ENCODE assay signal across 8 cellular contexts in genomic region chr10:27240891-27241639, GRCh38. TPM values are rescaled to one million over a fixed set of nuclear protein-coding genes. Genes with fewer than 3 reads are reported as not detected.
DNase-seq lines count a peak whose midpoint lies in the region; ATAC-seq and TF ChIP-seq lines count a peak whose summit lies in the region.

No MANE protein-coding gene starts in this region.

- peak overlapping the region; percentile 76 for H2AFZ ChIP-seq in KMS-11 (ENCODE audit: low read depth)

- peak overlapping the region; percentile 100 for H3K27ac Mint-ChIP-seq in activated CD4-positive, alpha-beta memory T cell treated with anti-CD3 and anti-CD28 coated beads for 36 hours
- H3K27ac Mint-ChIP-seq in naive thymus-derived CD4-positive, alpha-beta T cell: peak overlapping the region; percentile 93 to 100 (median 97)

- H3K4me2 ChIP-seq in KMS-11: peak overlapping the region; percentile 75

- peaks cover 21% of the 10 kb centered on the region for H3K79me2 ChIP-seq in KMS-11 (ENCODE audit: insufficient read depth, low read depth)

- POLR2A ChIA-PET in activated CD4-positive, alpha-beta memory T cell treated with anti-CD3 and anti-CD28 coated beads for 36 hours (lab: Charles Lee): interaction anchor here (0.5 to 2.4 kb wide), 3 partner anchors 87 to 695 kb away, joined by 3 to 17 read pairs (median 5); partner anchors contain the start of genes MASTL and YME1L1
- POLR2A ChIA-PET in naive thymus-derived CD4-positive, alpha-beta T cell (lab: Charles Lee): interaction anchor here (0.9 to 2.6 kb wide), 5 partner anchors 11 to 263 kb away, joined by 4 to 21 read pairs (median 6); partner anchors contain the start of genes MASTL, RAB18 and YME1L1

- no peak overlapping the region for H3K4me3 ChIP-seq in KMS-11 (IDR thresholded peaks at IDR 0.05; ENCODE audit: insufficient read depth, low read depth, low read length)
- H3K4me3 ChIP-seq in fibroblast of mammary gland (ENCODE audit: control insufficient read depth, low read depth, low read length): peak overlapping the region; percentile 74
- peak overlapping the region; percentile 80 for H3K4me3 ChIP-seq in naive thymus-derived CD4-positive, alpha-beta T cell (ENCODE audit: low read length)

- H3K27ac ChIP-seq in KMS-11: peak overlapping the region; percentile 92
- H3K27ac ChIP-seq in naive thymus-derived CD4-positive, alpha-beta T cell (ENCODE audit: low read depth, low read length): peak overlapping the region; percentile 93

- H3K36me3 Mint-ChIP-seq in activated CD4-positive, alpha-beta memory T cell treated with anti-CD3 and anti-CD28 coated beads for 36 hours: peaks cover 13% of the 10 kb centered on the region
- H3K36me3 Mint-ChIP-seq in naive thymus-derived CD4-positive, alpha-beta T cell: peaks cover 0 to 5% (median 2%) of the 10 kb centered on the region in 5 donors

- H3K27me3 ChIP-seq in KMS-11 (ENCODE audit: insufficient read depth, low read depth): no peaks in the 10 kb centered on the region
- H3K27me3 ChIP-seq in naive thymus-derived CD4-positive, alpha-beta T cell (ENCODE audit: control insufficient read depth in 2 of 2, insufficient read depth in 2 of 2, low read length in 2 of 2): no peaks in the 10 kb centered on the region

- intact Hi-C loops in activated CD4-positive, alpha-beta memory T cell treated with anti-CD3 and anti-CD28 coated beads for 36 hours (cut with micrococcal nuclease): loop anchor here (1.0 to 5.0 kb wide), 6 partner anchors 16 to 1061 kb away; partner anchors contain the start of genes ANKRD26, APBB1IP, MPP7 and PDSS1
- intact Hi-C loops in naive thymus-derived CD4-positive, alpha-beta T cell (cut with micrococcal nuclease): loop anchor here (1.0 to 5.0 kb wide), 11 partner anchors 17 to 1436 kb away; partner anchors contain the start of genes APBB1IP (in 1 of the 2), BAMBI (in 1 of the 2), MPP7 (in 1 of the 2) and PDSS1 (in 1 of the 2)

- H3K27me3 Mint-ChIP-seq in activated CD4-positive, alpha-beta memory T cell treated with anti-CD3 and anti-CD28 coated beads for 36 hours: no peaks in the 10 kb centered on the region
- H3K27me3 Mint-ChIP-seq in naive thymus-derived CD4-positive, alpha-beta T cell: peaks cover 0 to 5% (median 0%) of the 10 kb centered on the region in 5 donors

- H3K4me3 Mint-ChIP-seq in activated CD4-positive, alpha-beta memory T cell treated with anti-CD3 and anti-CD28 coated beads for 36 hours: peak overlapping the region; percentile 97
- H3K4me3 Mint-ChIP-seq in naive thymus-derived CD4-positive, alpha-beta T cell: peak overlapping the region; percentile 91 to 99 (median 98)

- peaks cover 21% of the 10 kb centered on the region for H3K4me1 ChIP-seq in KMS-11 (ENCODE audit: low read depth, poor library complexity, severe bottlenecking)
- H3K4me1 ChIP-seq in naive thymus-derived CD4-positive, alpha-beta T cell (ENCODE audit: control insufficient read depth in 2 of 2, insufficient read depth in 2 of 2, low read length in 2 of 2): peaks cover 8 to 21% of the 10 kb centered on the region in 2 donors

- H3K9me3 Mint-ChIP-seq in activated CD4-positive, alpha-beta memory T cell treated with anti-CD3 and anti-CD28 coated beads for 36 hours: no peaks in the 10 kb centered on the region
- peaks cover 0 to 5% (median 0%) of the 10 kb centered on the region in 11 donors for H3K9me3 Mint-ChIP-seq in naive thymus-derived CD4-positive, alpha-beta T cell

- no peaks in the 10 kb centered on the region for H4K20me1 ChIP-seq in KMS-11 (ENCODE audit: insufficient read depth)

- CTCF ChIA-PET in activated CD4-positive, alpha-beta memory T cell treated with anti-CD3 and anti-CD28 coated beads for 36 hours (lab: Charles Lee): no interaction called here
- CTCF ChIA-PET in naive thymus-derived CD4-positive, alpha-beta T cell (lab: Charles Lee): no interaction called here

- peak overlapping the region; percentile 90 for H3K9ac ChIP-seq in KMS-11

- no peak for TF ChIP-seq CTCF in KMS-11 (conservative IDR thresholded peaks at IDR 0.05; ENCODE audit: low read depth, low read length)
- TF ChIP-seq CTCF in fibroblast of mammary gland (conservative IDR thresholded peaks at IDR 0.05; ENCODE audit: control insufficient read depth, insufficient read depth, low read depth, low read length): no peak

- H3K4me1 Mint-ChIP-seq in activated CD4-positive, alpha-beta memory T cell treated with anti-CD3 and anti-CD28 coated beads for 36 hours (ENCODE audit: low read depth): peaks cover 24% of the 10 kb centered on the region
- peaks cover 17 to 35% (median 34%) of the 10 kb centered on the region in 7 donors for H3K4me1 Mint-ChIP-seq in naive thymus-derived CD4-positive, alpha-beta T cell

- H3K9me3 ChIP-seq in naive thymus-derived CD4-positive, alpha-beta T cell (ENCODE audit: control insufficient read depth in 2 of 3, low read length in 3 of 3): no peaks in the 10 kb centered on the region

- DNase-seq in NCI-H1092 treated with DMSO at 0.1 percent for 48 hours (lab: John Stamatoyannopoulos, UW) (peak; percentile 30), NCI-H1092 (lab: John Stamatoyannopoulos, UW) (no peak), fibroblast of mammary gland (ENCODE audit: low read depth) (peak; percentile 14), NCI-H128 (lab: John Stamatoyannopoulos, UW; ENCODE audit: unreplicated experiment) (no peak)
- peak; percentile 62 for DNase-seq in activated CD4-positive, alpha-beta memory T cell treated with anti-CD3 and anti-CD28 coated beads for 36 hours
- peak; percentile 39 to 54 (median 48) for DNase-seq in naive thymus-derived CD4-positive, alpha-beta T cell

- no peaks in the 10 kb centered on the region for H3K36me3 ChIP-seq in KMS-11 (ENCODE audit: insufficient read depth)
- H3K36me3 ChIP-seq in naive thymus-derived CD4-positive, alpha-beta T cell (ENCODE audit: control insufficient read depth in 2 of 3, insufficient read depth in 3 of 3, low read length in 3 of 3): peaks cover 0 to 6% (median 0%) of the 10 kb centered on the region in 3 experiments

- ATAC-seq in GM21619 (IDR thresholded peaks at IDR 0.05; ENCODE audit: unreplicated experiment): peak; percentile 12
- ATAC-seq in naive thymus-derived CD4-positive, alpha-beta T cell: peak; percentile 23

RNA-seq across cellular contexts. Expression of gene ACBD5, which starts 0.5 kb away (rescaled TPM):
- 10 to 100 TPM; 14.6 to 15.1 TPM for total RNA-seq in activated CD4-positive, alpha-beta memory T cell treated with anti-CD3 and anti-CD28 coated beads for 36 hours
- total RNA-seq in naive thymus-derived CD4-positive, alpha-beta T cell: 10 to 100 TPM; 15.0 to 22.2 (median 20.1) TPM
- 1 to 10 TPM; 6.9 to 7.5 TPM for polyA plus RNA-seq in naive thymus-derived CD4-positive, alpha-beta T cell

Comparison
In these comparisons a context has a peak if more than half of its experiments do, and no peak if none do; other contexts are left out.
1. DNase-seq: peak in NCI-H1092 treated with DMSO at 0.1 percent for 48 hours (single experiment), activated CD4-positive, alpha-beta memory T cell treated with anti-CD3 and anti-CD28 coated beads for 36 hours (single experiment), fibroblast of mammary gland (single experiment) and naive thymus-derived CD4-positive, alpha-beta T cell (9 of 9); none in NCI-H1092 (single experiment) and NCI-H128 (single experiment).